Comparison of ENCODE assay signal across 16 cellular contexts in the genomic region with DNA sequence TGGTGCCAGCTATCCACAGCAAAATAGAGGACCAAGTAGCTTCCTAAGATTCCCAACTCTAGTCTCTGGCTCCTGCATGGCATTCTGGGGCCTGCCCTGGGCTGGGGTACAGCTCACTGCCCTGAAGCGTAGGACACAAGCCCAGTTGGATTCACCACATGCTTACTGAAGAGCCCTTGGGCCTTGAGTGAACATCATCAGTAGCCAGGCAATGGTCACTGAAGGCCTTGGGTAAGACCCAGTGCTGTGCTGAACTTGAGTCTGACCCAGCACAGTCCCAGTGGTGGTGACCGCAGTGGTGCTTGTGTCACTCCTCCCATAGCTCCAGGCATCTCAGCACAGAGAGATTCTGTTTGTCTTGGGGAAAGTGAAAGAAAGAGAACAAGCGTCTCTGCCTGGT. TPM values are rescaled to one million over a fixed set of nuclear protein-coding genes. Genes with fewer than 3 reads are reported as not detected.
DNase-seq lines count a peak whose midpoint lies in the region; ATAC-seq and TF ChIP-seq lines count a peak whose summit lies in the region.
"Had no signal": no experiment of that assay in that cellular context is flagged by ENCODE, and none has a peak within 500 bp of the region (broad histone marks: within the 10 kb centered on the region; RNA-seq: fewer than 3 reads in every experiment).

No MANE protein-coding gene starts in this region.

- peaks cover 23% of the 10 kb centered on the region for H3K27me3 Mint-ChIP-seq in activated CD4-positive, alpha-beta T cell treated with anti-CD3 and anti-CD28 coated beads, Interleukin-2, amount 10 ng/mL, durations not matched to agents 24 days and 14 days

- CTCF ChIA-PET in HEK293T (lab: Yijun Ruan, JAX): no interaction called here

- no peak overlapping the region for H3K4me3 Mint-ChIP-seq in activated CD4-positive, alpha-beta T cell treated with anti-CD3 and anti-CD28 coated beads, Interleukin-2, amount 10 ng/mL, durations not matched to agents 24 days and 14 days
- H3K4me3 Mint-ChIP-seq: CD4-positive, CD25-positive, alpha-beta regulatory T cell; CD8-positive, alpha-beta T cell; GM23338 had no signal

- peak; percentile 35 for DNase-seq in activated CD4-positive, alpha-beta T cell treated with anti-CD3 and anti-CD28 coated beads, Interleukin-2, amount 10 ng/mL, durations not matched to agents 24 days and 14 days
- no peak for DNase-seq in activated CD4-positive, alpha-beta T cell treated with anti-CD3 and anti-CD28 coated beads for 4 hours
- peak; percentile 1 for DNase-seq in HEK293T (ENCODE audit: extremely low spot score)
- peak; percentile 57 for DNase-seq in RPMI7951 (ENCODE audit: low read depth)
- DNase-seq in HUDEP-2 (lab: John Stamatoyannopoulos, UW; ENCODE audit: unreplicated experiment in 76 of 76): no peak
- DNase-seq in SW 1271 (lab: John Stamatoyannopoulos, UW): no peak
- no peak for DNase-seq in HPDE6-E6E7 (ENCODE audit: extremely low spot score)
- DNase-seq: C1 segment of cervical spinal cord; Caco-2; CD4-positive, CD25-positive, alpha-beta regulatory T cell; CD8-positive, alpha-beta T cell; DMS153; DND-41 had no signal

- POLR2A ChIA-PET in HEK293T (lab: Yijun Ruan, JAX): no interaction called here

- no peaks in the 10 kb centered on the region for H3K9me3 Mint-ChIP-seq in activated CD4-positive, alpha-beta T cell treated with anti-CD3 and anti-CD28 coated beads, Interleukin-2, amount 10 ng/mL, durations not matched to agents 24 days and 14 days
- H3K9me3 Mint-ChIP-seq: CD8-positive, alpha-beta T cell had no signal

- no peaks in the 10 kb centered on the region for H3K36me3 Mint-ChIP-seq in activated CD4-positive, alpha-beta T cell treated with anti-CD3 and anti-CD28 coated beads, Interleukin-2, amount 10 ng/mL, durations not matched to agents 24 days and 14 days (ENCODE audit: low read depth)
- H3K36me3 Mint-ChIP-seq: CD4-positive, CD25-positive, alpha-beta regulatory T cell; CD8-positive, alpha-beta T cell had no signal

- intact Hi-C loops in activated CD4-positive, alpha-beta T cell treated with anti-CD3 and anti-CD28 coated beads, Interleukin-2, amount 10 ng/mL, durations not matched to agents 24 days and 14 days (cut with micrococcal nuclease): no loop called here

- no peak for ATAC-seq in GM21717 (IDR thresholded peaks at IDR 0.05; ENCODE audit: unreplicated experiment)
- ATAC-seq: CD8-positive, alpha-beta T cell; GM12878; GM23338 had no signal

- no peaks in the 10 kb centered on the region for H3K4me1 Mint-ChIP-seq in activated CD4-positive, alpha-beta T cell treated with anti-CD3 and anti-CD28 coated beads, Interleukin-2, amount 10 ng/mL, durations not matched to agents 24 days and 14 days
- H3K4me1 Mint-ChIP-seq: CD4-positive, CD25-positive, alpha-beta regulatory T cell; GM23338 had no signal

- H3K27ac Mint-ChIP-seq in activated CD4-positive, alpha-beta T cell treated with anti-CD3 and anti-CD28 coated beads, Interleukin-2, amount 10 ng/mL, durations not matched to agents 24 days and 14 days: no peak overlapping the region
- H3K27ac Mint-ChIP-seq: CD4-positive, CD25-positive, alpha-beta regulatory T cell; CD8-positive, alpha-beta T cell; GM23338 had no signal

TF ChIP-seq in HEK293T, 16 proteins besides CTCF, POLR2A, EP300 and RAD21:
- no peak for TF ChIP-seq FOXM1 (IDR thresholded peaks at IDR 0.05; ENCODE audit: borderline replicate concordance)
- no peak for TF ChIP-seq ELF4 (IDR thresholded peaks at IDR 0.05)
- no peak for TF ChIP-seq L3MBTL2 (conservative IDR thresholded peaks at IDR 0.05)
- no peak for TF ChIP-seq LEF1 (IDR thresholded peaks at IDR 0.05; ENCODE audit: borderline replicate concordance)
- no peak for TF ChIP-seq SUZ12 (IDR thresholded peaks at IDR 0.05)
- no peak for TF ChIP-seq ARNT (IDR thresholded peaks at IDR 0.05)
- TF ChIP-seq TARDBP (IDR thresholded peaks at IDR 0.05): no peak
- no peak for TF ChIP-seq BHLHE40 (IDR thresholded peaks at IDR 0.05; ENCODE audit: borderline replicate concordance)
- no peak for TF ChIP-seq FOXK2 (IDR thresholded peaks at IDR 0.05)
- TF ChIP-seq ZNF384 (IDR thresholded peaks at IDR 0.05): no peak
- TF ChIP-seq SP1 (IDR thresholded peaks at IDR 0.05): no peak
- TF ChIP-seq FOXA1 (IDR thresholded peaks at IDR 0.05): no peak

RNA-seq across cellular contexts. Expression of gene LCE3A, which starts 7.7 kb away (rescaled TPM):
- total RNA-seq in activated CD4-positive, alpha-beta T cell treated with anti-CD3 and anti-CD28 coated beads, Interleukin-2, amount 10 ng/mL, durations not matched to agents 24 days and 14 days: not detected in 2 replicates
- not detected in 2 replicates for total RNA-seq in RPMI7951 (2014; rRNA removed; shearing (Covaris generic))
- total RNA-seq: Caco-2; CD4-positive, CD25-positive, alpha-beta regulatory T cell; CD8-positive, alpha-beta T cell; GM12878; GM23338 had no signal

RNA-seq across cellular contexts. Expression of gene LCE3B, which starts 17.0 kb away (rescaled TPM):
- total RNA-seq in activated CD4-positive, alpha-beta T cell treated with anti-CD3 and anti-CD28 coated beads, Interleukin-2, amount 10 ng/mL, durations not matched to agents 24 days and 14 days: not detected in 2 replicates
- not detected in 2 replicates for total RNA-seq in RPMI7951 (2014; rRNA removed; shearing (Covaris generic))
- total RNA-seq: Caco-2; CD4-positive, CD25-positive, alpha-beta regulatory T cell; CD8-positive, alpha-beta T cell; GM12878; GM23338 had no signal

RNA-seq across cellular contexts. Expression of gene LCE3C, which starts 30.6 kb away (rescaled TPM):
- total RNA-seq in activated CD4-positive, alpha-beta T cell treated with anti-CD3 and anti-CD28 coated beads, Interleukin-2, amount 10 ng/mL, durations not matched to agents 24 days and 14 days: not detected in 2 replicates
- total RNA-seq in RPMI7951 (2014; rRNA removed; shearing (Covaris generic)): not detected in 2 replicates
- total RNA-seq: Caco-2; CD4-positive, CD25-positive, alpha-beta regulatory T cell; CD8-positive, alpha-beta T cell; GM12878; GM23338 had no signal

RNA-seq across cellular contexts. Expression of gene LCE2D, which starts 32.6 kb away (rescaled TPM):
- not detected in 2 replicates for total RNA-seq in activated CD4-positive, alpha-beta T cell treated with anti-CD3 and anti-CD28 coated beads, Interleukin-2, amount 10 ng/mL, durations not matched to agents 24 days and 14 days
- total RNA-seq in RPMI7951 (2014; rRNA removed; shearing (Covaris generic)): not detected in 2 replicates
- total RNA-seq: Caco-2; CD4-positive, CD25-positive, alpha-beta regulatory T cell; CD8-positive, alpha-beta T cell; GM12878; GM23338 had no signal

RNA-seq across cellular contexts. Expression of gene LCE2C, which starts 44.5 kb away (rescaled TPM):
- not detected in 2 replicates for total RNA-seq in activated CD4-positive, alpha-beta T cell treated with anti-CD3 and anti-CD28 coated beads, Interleukin-2, amount 10 ng/mL, durations not matched to agents 24 days and 14 days
- not detected in 2 replicates for total RNA-seq in RPMI7951 (2014; rRNA removed; shearing (Covaris generic))
- total RNA-seq: Caco-2; CD4-positive, CD25-positive, alpha-beta regulatory T cell; CD8-positive, alpha-beta T cell; GM12878; GM23338 had no signal

Comparison
In these comparisons a context has a peak if more than half of its experiments do, and no peak if none do; other contexts are left out.
1. DNase-seq: peak in activated CD4-positive, alpha-beta T cell treated with anti-CD3 and anti-CD28 coated beads, Interleukin-2, amount 10 ng/mL, durations not matched to agents 24 days and 14 days (single experiment), HEK293T (single experiment) and RPMI7951 (single experiment); none in activated CD4-positive, alpha-beta T cell treated with anti-CD3 and anti-CD28 coated beads for 4 hours (0 of 2), HUDEP-2 (0 of 76), SW 1271 (0 of 2) and HPDE6-E6E7 (single experiment).